In genomic region chr17:50129946-50130777, GRCh38 we compare ENCODE assay signal across 9 cellular contexts. TPM values are rescaled to one million over a fixed set of nuclear protein-coding genes. Genes with fewer than 3 reads are reported as not detected.
DNase-seq lines count a peak whose midpoint lies in the region; ATAC-seq and TF ChIP-seq lines count a peak whose summit lies in the region.
"Had no signal": no experiment of that assay in that cellular context is flagged by ENCODE, and none has a peak within 500 bp of the region (broad histone marks: within the 10 kb centered on the region; RNA-seq: fewer than 3 reads in every experiment).

TSS of gene SAMD14 (minus strand) at chr17:50130160. CDS start at chr17:50124959, 5,201 bp downstream.

- DNase-seq in Daoy (ENCODE audit: low read depth) (peak; percentile 41), hepatic stellate cell (ENCODE audit: low spot score) (peak; percentile 86), T1000 (lab: John Stamatoyannopoulos, UW) (no peak), dedifferentiated amniotic fluid mesenchymal stem cell (ENCODE audit: extremely low spot score) (no peak)
- DNase-seq in activated naive CD8-positive, alpha-beta T cell treated with anti-CD3 and anti-CD28 coated beads, Interleukin-2, amount 10 ng/mL, durations not matched to agents 7 days and 5 days, result peak; percentile 61

- peak within 1 kb of the TSS; percentile 52 for H3K9ac ChIP-seq in Loucy (ENCODE audit: low read depth, low read length, poor library complexity, severe bottlenecking)
- no peak within 1 kb of the TSS for H3K9ac ChIP-seq in skeletal muscle satellite cell (ENCODE audit: low read depth, low read length)

- no peak for TF ChIP-seq CTCF in Loucy (conservative IDR thresholded peaks at IDR 0.05; ENCODE audit: low read length)

- H3K9me2 ChIP-seq in Loucy (replicated peaks; ENCODE audit: low read depth, low read length), result no peaks in the 10 kb centered on the region

- H3K4me3 Mint-ChIP-seq in activated naive CD8-positive, alpha-beta T cell treated with anti-CD3 and anti-CD28 coated beads, Interleukin-2, amount 10 ng/mL, durations not matched to agents 7 days and 5 days, result peak within 1 kb of the TSS; percentile 80

- peak; percentile 66 for ATAC-seq in activated naive CD8-positive, alpha-beta T cell treated with anti-CD3 and anti-CD28 coated beads, Interleukin-2, amount 10 ng/mL, durations not matched to agents 7 days and 5 days (ENCODE audit: low read depth)
- no peak for ATAC-seq in GM19467 (IDR thresholded peaks at IDR 0.05; ENCODE audit: unreplicated experiment)

- 0 out of 2 replicates have a peak within 1 kb of the TSS, but pooled peaks have one; percentile 60 for H2AFZ ChIP-seq in Loucy (ENCODE audit: low read length)

- H3K9me3 ChIP-seq in Loucy (ENCODE audit: insufficient read depth, low read depth, low read length), result no peaks in the 10 kb centered on the region
- H3K9me3 ChIP-seq in skeletal muscle satellite cell (replicated peaks; ENCODE audit: low read length), result no peaks in the 10 kb centered on the region

- no peaks in the 10 kb centered on the region for H3K79me2 ChIP-seq in Loucy (ENCODE audit: insufficient read depth, low read length)

- peaks cover 32% of the 10 kb centered on the region for H3K27me3 Mint-ChIP-seq in activated naive CD8-positive, alpha-beta T cell treated with anti-CD3 and anti-CD28 coated beads, Interleukin-2, amount 10 ng/mL, durations not matched to agents 7 days and 5 days

- POLR2A ChIA-PET in activated naive CD8-positive, alpha-beta T cell treated with anti-CD3 and anti-CD28 coated beads, Interleukin-2, amount 10 ng/mL, durations not matched to agents 7 days and 5 days (lab: Charles Lee), result interaction anchor here (0.5 to 1.3 kb wide), 4 partner anchors 10 to 785 kb away, joined by 3 to 4 read pairs (median 3); no protein-coding TSS in a partner anchor

- H3F3A ChIP-seq in Loucy (ENCODE audit: low read depth), result peaks cover 4% of the 10 kb centered on the region; the same call in 1 of the 2 replicates

- H3K4me3 ChIP-seq in Loucy (ENCODE audit: low read length, poor library complexity, severe bottlenecking) (peak within 1 kb of the TSS; percentile 72), skeletal muscle satellite cell (ENCODE audit: low read length) (peak within 1 kb of the TSS; percentile 63)

- H3K36me3 ChIP-seq in Loucy (ENCODE audit: insufficient read depth, low read length) (peaks cover 10% of the 10 kb centered on the region; the same call in 1 of the 2 replicates), skeletal muscle satellite cell (ENCODE audit: insufficient read depth, low read length) (peaks cover 10% of the 10 kb centered on the region)

- peak within 1 kb of the TSS; percentile 76 for H3K4me2 ChIP-seq in Loucy (ENCODE audit: low read depth, low read length, poor library complexity, severe bottlenecking)
- H3K4me2 ChIP-seq in skeletal muscle satellite cell (ENCODE audit: low read length), result peak within 1 kb of the TSS; percentile 88

- no peaks in the 10 kb centered on the region for H4K20me1 ChIP-seq in Loucy (ENCODE audit: insufficient read depth, low read length, poor library complexity, severe bottlenecking)

- H3K36me3 Mint-ChIP-seq in activated naive CD8-positive, alpha-beta T cell treated with anti-CD3 and anti-CD28 coated beads, Interleukin-2, amount 10 ng/mL, durations not matched to agents 7 days and 5 days, result peaks cover 1% of the 10 kb centered on the region

- H3K27ac Mint-ChIP-seq in activated naive CD8-positive, alpha-beta T cell treated with anti-CD3 and anti-CD28 coated beads, Interleukin-2, amount 10 ng/mL, durations not matched to agents 7 days and 5 days, result no peak within 1 kb of the TSS

- H3K4me1 Mint-ChIP-seq in activated naive CD8-positive, alpha-beta T cell treated with anti-CD3 and anti-CD28 coated beads, Interleukin-2, amount 10 ng/mL, durations not matched to agents 7 days and 5 days, result peaks cover 26% of the 10 kb centered on the region

- no peaks in the 10 kb centered on the region for H3K27me3 ChIP-seq in Loucy (ENCODE audit: insufficient read depth, low read length, poor library complexity, severe bottlenecking)
- H3K27me3 ChIP-seq in skeletal muscle satellite cell (ENCODE audit: control insufficient read depth, insufficient read depth, low read length), result peaks cover 2% of the 10 kb centered on the region

- no peaks in the 10 kb centered on the region for H3K9me3 Mint-ChIP-seq in activated naive CD8-positive, alpha-beta T cell treated with anti-CD3 and anti-CD28 coated beads, Interleukin-2, amount 10 ng/mL, durations not matched to agents 7 days and 5 days

- H3K4me1 ChIP-seq in Loucy (ENCODE audit: insufficient read depth, low read length, poor library complexity, severe bottlenecking) (peaks cover 18% of the 10 kb centered on the region), skeletal muscle satellite cell (ENCODE audit: control insufficient read depth, insufficient read depth, low read length) (peaks cover 25% of the 10 kb centered on the region)

RNA-seq across cellular contexts. Expression of gene SAMD14, which starts in this region (rescaled TPM):
- total RNA-seq in Daoy (2014; rRNA removed; shearing (Covaris generic)), result 1.7 and 2.6 TPM in 2 replicates
- total RNA-seq in activated naive CD8-positive, alpha-beta T cell treated with anti-CD3 and anti-CD28 coated beads, Interleukin-2, amount 10 ng/mL, durations not matched to agents 7 days and 5 days, result under 1 TPM; 0.11 to 0.19 TPM
- 0.44 and 0.51 TPM in 2 replicates for total RNA-seq in skeletal muscle satellite cell (2012; rRNA removed)
- total RNA-seq: NCI-H460 had no signal

Comparison
In these comparisons a context has a peak if more than half of its experiments do, and no peak if none do; other contexts are left out.
1. Peak in DNase-seq and ATAC-seq in activated naive CD8-positive, alpha-beta T cell treated with anti-CD3 and anti-CD28 coated beads, Interleukin-2, amount 10 ng/mL, durations not matched to agents 7 days and 5 days; RNA of the gene not detected or under 1 TPM.
2. DNase-seq: peak in Daoy (single experiment) and hepatic stellate cell (single experiment); none in T1000 (single experiment) and dedifferentiated amniotic fluid mesenchymal stem cell (single experiment).